In genomic region chr1:3577711-3578432, GRCh38 we compare ENCODE assay signal across 1 cellular context.
A peak's percentile ranks its signal among the peaks of the same experiment; 100 is the strongest.
TF ChIP-seq lines count a peak whose summit lies in the region.

No MANE protein-coding gene starts in this region.

TF ChIP-seq in K562, 482 proteins besides CTCF, POLR2A, EP300 and RAD21:
- TF ChIP-seq MXD1 (CRISPR knock-in tag; IDR thresholded peaks at IDR 0.05; ENCODE audit: borderline replicate concordance, poor library complexity, severe bottlenecking) (no peak), SMARCA5 (IDR thresholded peaks at IDR 0.05) (no peak), MNT (conservative IDR thresholded peaks at IDR 0.05) (no peak), RBFOX2 (IDR thresholded peaks at IDR 0.05; ENCODE audit: low read depth, low read length) (0 out of 2 replicates have a peak, but pooled peaks have one; percentile 6), DIDO1 (tag; IDR thresholded peaks at IDR 0.05; ENCODE audit: low read depth) (no peak), ZNF143 (CRISPR knock-in tag; IDR thresholded peaks at IDR 0.05) (no peak), SRSF1 (IDR thresholded peaks at IDR 0.05; ENCODE audit: low read depth, low read length) (no peak), ZNF124 (CRISPR knock-in tag; IDR thresholded peaks at IDR 0.05) (no peak)
